2 cellular contexts compared by ENCODE assay signal in the genomic region with DNA sequence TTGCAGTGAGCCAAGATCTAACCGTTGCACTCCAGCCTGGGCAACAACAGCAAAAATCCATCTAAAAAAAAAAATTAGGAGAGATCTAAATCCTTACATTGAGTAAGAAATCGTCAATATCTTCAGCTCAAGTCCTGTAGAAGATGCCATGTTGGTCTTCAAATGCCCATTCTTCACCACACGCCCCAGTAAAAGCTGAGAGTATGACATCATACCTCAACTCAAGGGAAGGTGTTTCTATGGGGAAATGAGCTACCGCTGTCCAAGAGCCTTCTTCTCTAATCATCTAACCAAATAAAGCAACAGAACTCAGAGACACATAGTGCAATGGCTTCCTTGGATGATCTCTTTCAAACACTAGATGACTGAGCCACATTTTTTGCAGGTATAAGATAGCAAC.
A peak's percentile ranks its signal among the peaks of the same experiment; 100 is the strongest.
TF ChIP-seq lines count a peak whose summit lies in the region.

No MANE protein-coding gene starts in this region.

TF ChIP-seq in HepG2, 621 proteins besides CTCF, POLR2A, EP300 and RAD21:
- TF ChIP-seq ZFP41 (CRISPR knock-in tag; IDR thresholded peaks at IDR 0.05; ENCODE audit: borderline replicate concordance) (no peak), ZNF430 (CRISPR knock-in tag; IDR thresholded peaks at IDR 0.05) (no peak), TFAP4 (IDR thresholded peaks at IDR 0.05; ENCODE audit: borderline replicate concordance, low read depth) (no peak), DR1 (CRISPR knock-in tag; IDR thresholded peaks at IDR 0.05) (no peak), ZNF264 (CRISPR knock-in tag; IDR thresholded peaks at IDR 0.05) (no peak), KDM4B (CRISPR knock-in tag; IDR thresholded peaks at IDR 0.05) (no peak), NFE2L1 (CRISPR knock-in tag; IDR thresholded peaks at IDR 0.05; ENCODE audit: borderline replicate concordance) (no peak), IRF2 (CRISPR knock-in tag; IDR thresholded peaks at IDR 0.05) (no peak), ZNF614 (CRISPR knock-in tag; IDR thresholded peaks at IDR 0.05; ENCODE audit: borderline replicate concordance) (no peak), ATF7 (IDR thresholded peaks at IDR 0.05) (peak; percentile 85), ATF7 (CRISPR knock-in tag; IDR thresholded peaks at IDR 0.05) (no peak), ZNF143 (CRISPR knock-in tag; IDR thresholded peaks at IDR 0.05) (no peak), CREB1 (IDR thresholded peaks at IDR 0.05) (0 out of 2 replicates have a peak, but pooled peaks have one; percentile 8), CREB1 (CRISPR knock-in tag; IDR thresholded peaks at IDR 0.05) (no peak), POGZ (CRISPR knock-in tag; IDR thresholded peaks at IDR 0.05) (no peak), ZNF878 (CRISPR knock-in tag; IDR thresholded peaks at IDR 0.05) (no peak), NAIF1 (CRISPR knock-in tag; IDR thresholded peaks at IDR 0.05; ENCODE audit: borderline replicate concordance) (no peak), RFX5 (IDR thresholded peaks at IDR 0.05; ENCODE audit: low read depth, low read length) (no peak), THAP7 (CRISPR knock-in tag; IDR thresholded peaks at IDR 0.05) (no peak)
- TF ChIP-seq, protein P1, sequence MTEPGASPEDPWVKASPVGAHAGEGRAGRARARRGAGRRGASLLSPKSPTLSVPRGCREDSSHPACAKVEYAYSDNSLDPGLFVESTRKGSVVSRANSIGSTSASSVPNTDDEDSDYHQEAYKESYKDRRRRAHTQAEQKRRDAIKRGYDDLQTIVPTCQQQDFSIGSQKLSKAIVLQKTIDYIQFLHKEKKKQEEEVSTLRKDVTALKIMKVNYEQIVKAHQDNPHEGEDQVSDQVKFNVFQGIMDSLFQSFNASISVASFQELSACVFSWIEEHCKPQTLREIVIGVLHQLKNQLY (CRISPR knock-in tag; IDR thresholded peaks at IDR 0.05) = no peak

TF ChIP-seq in GM12878, 131 proteins besides CTCF, POLR2A, EP300 and RAD21:
- TF ChIP-seq ASH2L (IDR thresholded peaks at IDR 0.05; ENCODE audit: borderline replicate concordance, low read depth) = no peak
- TF ChIP-seq RUNX3 (IDR thresholded peaks at IDR 0.05; ENCODE audit: low read length) = peak; percentile 13; the same call in 1 of the 2 replicates
- TF ChIP-seq TARDBP (IDR thresholded peaks at IDR 0.05; ENCODE audit: borderline replicate concordance) = no peak
- no peak for TF ChIP-seq EGR1 (IDR thresholded peaks at IDR 0.05; ENCODE audit: borderline replicate concordance in 1 of 2, low read depth in 2 of 2, low read length in 2 of 2)
- TF ChIP-seq CREB1 (IDR thresholded peaks at IDR 0.05; ENCODE audit: low read depth) = peak; percentile 42; the same call in 1 of the 2 replicates
- TF ChIP-seq LARP7 (IDR thresholded peaks at IDR 0.05) = no peak
- TF ChIP-seq ATF7 (IDR thresholded peaks at IDR 0.05; ENCODE audit: low read depth) = peak; percentile 83
- TF ChIP-seq ZNF217 (IDR thresholded peaks at IDR 0.05) = no peak
- no peak for TF ChIP-seq ZNF24 (IDR thresholded peaks at IDR 0.05)
- no peak for TF ChIP-seq BRCA1 (IDR thresholded peaks at IDR 0.05; ENCODE audit: low read depth, low read length)
- no peak for TF ChIP-seq CBX5 (IDR thresholded peaks at IDR 0.05; ENCODE audit: low read depth)
- TF ChIP-seq, protein P2, sequence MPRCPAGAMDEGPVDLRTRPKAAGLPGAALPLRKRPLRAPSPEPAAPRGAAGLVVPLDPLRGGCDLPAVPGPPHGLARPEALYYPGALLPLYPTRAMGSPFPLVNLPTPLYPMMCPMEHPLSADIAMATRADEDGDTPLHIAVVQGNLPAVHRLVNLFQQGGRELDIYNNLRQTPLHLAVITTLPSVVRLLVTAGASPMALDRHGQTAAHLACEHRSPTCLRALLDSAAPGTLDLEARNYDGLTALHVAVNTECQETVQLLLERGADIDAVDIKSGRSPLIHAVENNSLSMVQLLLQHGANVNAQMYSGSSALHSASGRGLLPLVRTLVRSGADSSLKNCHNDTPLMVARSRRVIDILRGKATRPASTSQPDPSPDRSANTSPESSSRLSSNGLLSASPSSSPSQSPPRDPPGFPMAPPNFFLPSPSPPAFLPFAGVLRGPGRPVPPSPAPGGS (IDR thresholded peaks at IDR 0.05; ENCODE audit: borderline replicate concordance, insufficient read depth, low read depth, low read length, poor library complexity, severe bottlenecking) = no peak
- TF ChIP-seq CREM (IDR thresholded peaks at IDR 0.05; ENCODE audit: low read depth) = peak; percentile 60; the same call in 1 of the 2 replicates
- no peak for TF ChIP-seq ZNF687 (IDR thresholded peaks at IDR 0.05)
- TF ChIP-seq BMI1 (IDR thresholded peaks at IDR 0.05; ENCODE audit: borderline replicate concordance) = no peak
